In the genomic region with DNA sequence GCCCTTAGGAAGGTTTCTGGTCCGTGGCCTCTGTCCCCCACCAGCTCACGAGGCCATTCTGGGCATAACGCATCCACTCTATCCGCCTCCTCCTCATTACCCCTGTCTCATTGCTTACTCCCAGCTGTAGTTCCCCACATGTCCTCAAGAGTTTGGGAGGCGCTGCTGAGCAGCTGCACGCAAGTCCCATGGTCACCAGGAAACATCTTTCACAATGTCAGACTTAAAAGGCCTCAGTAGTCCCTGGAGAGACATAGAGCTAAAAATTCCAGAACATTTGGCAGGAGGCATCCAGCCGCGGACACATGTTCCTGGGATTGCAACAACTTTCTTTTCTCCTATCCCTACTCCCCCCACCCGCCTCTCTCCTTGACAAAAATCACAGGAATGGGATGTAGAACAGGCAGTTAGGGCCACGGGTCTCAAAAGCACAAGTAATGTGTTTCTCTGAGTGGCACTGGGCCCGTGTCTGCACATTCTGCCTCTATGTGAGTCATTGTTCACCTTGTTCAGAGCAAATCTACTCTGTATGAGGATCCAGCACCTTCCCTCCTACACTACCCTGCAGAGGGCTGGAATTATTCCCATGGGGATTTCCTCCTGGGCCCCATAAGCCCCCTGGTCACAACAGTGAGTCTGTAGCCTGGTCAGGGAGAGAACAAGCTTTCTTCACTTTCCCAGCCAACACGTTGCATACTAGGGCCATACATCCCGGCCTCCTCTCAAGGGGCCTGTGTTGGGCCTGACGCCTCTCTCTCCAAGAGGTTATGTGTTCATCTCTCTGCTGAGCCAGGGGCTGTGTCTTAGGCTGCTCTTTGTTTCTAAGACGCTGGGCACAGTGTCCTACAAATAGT, we compare ENCODE assay signal across 1 cellular context.
TF ChIP-seq lines count a peak whose summit lies in the region.

No MANE protein-coding gene starts in this region.

TF ChIP-seq in K562, 482 proteins besides CTCF, POLR2A, EP300 and RAD21 (continued from another document and continues in another):
- TF ChIP-seq HNRNPK (IDR thresholded peaks at IDR 0.05; ENCODE audit: low read depth, low read length, poor library complexity, severe bottlenecking) (no peak), ELF1 (tag; IDR thresholded peaks at IDR 0.05) (no peak), XRCC5 (IDR thresholded peaks at IDR 0.05; ENCODE audit: low read depth, low read length) (peak; percentile 81; the same call in 1 of the 2 replicates), KLF16 (IDR thresholded peaks at IDR 0.05) (peak; percentile 72; the same call in 1 of the 2 replicates), CEBPB (tag; IDR thresholded peaks at IDR 0.05) (peak; percentile 79), FOXP1 (CRISPR knock-in tag; IDR thresholded peaks at IDR 0.05) (0 out of 2 replicates have a peak, but pooled peaks have one; percentile 15), MEIS2 (IDR thresholded peaks at IDR 0.05; ENCODE audit: partially characterized antibody) (peak; percentile 28), NFXL1 (CRISPR knock-in tag; IDR thresholded peaks at IDR 0.05) (no peak), JUN (IDR thresholded peaks at IDR 0.05; ENCODE audit: borderline replicate concordance, low read depth, low read length) (0 out of 2 replicates have a peak, but pooled peaks have one; percentile 10), JUN (CRISPR knock-in tag; IDR thresholded peaks at IDR 0.05; ENCODE audit: borderline replicate concordance) (no peak), CEBPG (CRISPR knock-in tag; IDR thresholded peaks at IDR 0.05) (peak; percentile 30; the same call in 1 of the 2 replicates), CEBPG (tag; conservative IDR thresholded peaks at IDR 0.05 in 1 of 2, IDR thresholded peaks at IDR 0.05 in 1 of 2) (peak in 1 of 2 experiments; percentile 29; a peak in 1 of 4 replicates), DACH1 (IDR thresholded peaks at IDR 0.05; ENCODE audit: partially characterized antibody) (peak; percentile 12), NEUROD1 (IDR thresholded peaks at IDR 0.05; ENCODE audit: borderline replicate concordance, low read depth, low read length, partially characterized antibody) (peak; percentile 18), RBM22 (IDR thresholded peaks at IDR 0.05; ENCODE audit: low read depth, low read length, poor library complexity, severe bottlenecking) (no peak), FOXA3 (CRISPR knock-in tag; conservative IDR thresholded peaks at IDR 0.05 in 1 of 2, IDR thresholded peaks at IDR 0.05 in 1 of 2) (peak in 1 of 2 experiments; percentile 17; a peak in 1 of 4 replicates), ZNF184 (CRISPR knock-in tag; IDR thresholded peaks at IDR 0.05) (no peak), ATF1 (CRISPR knock-in tag; IDR thresholded peaks at IDR 0.05) (no peak), ATF1 (tag; IDR thresholded peaks at IDR 0.05) (0 out of 2 replicates have a peak, but pooled peaks have one; percentile 10), RCOR1 (IDR thresholded peaks at IDR 0.05; ENCODE audit: borderline replicate concordance in 1 of 2, low read depth in 2 of 2, low read length in 2 of 2) (peak in 1 of 2 experiments; percentile 75; a peak in 2 of 4 replicates), MYC (IDR thresholded peaks at IDR 0.05; ENCODE audit: low read depth, low read length) (peak; percentile 48; the same call in 1 of the 2 replicates), MYC (CRISPR knock-in tag; IDR thresholded peaks at IDR 0.05; ENCODE audit: borderline replicate concordance, low read depth) (no peak), CXXC5 (CRISPR knock-in tag; IDR thresholded peaks at IDR 0.05) (peak; percentile 33; the same call in 1 of the 2 replicates)
- TF ChIP-seq, protein P1, sequence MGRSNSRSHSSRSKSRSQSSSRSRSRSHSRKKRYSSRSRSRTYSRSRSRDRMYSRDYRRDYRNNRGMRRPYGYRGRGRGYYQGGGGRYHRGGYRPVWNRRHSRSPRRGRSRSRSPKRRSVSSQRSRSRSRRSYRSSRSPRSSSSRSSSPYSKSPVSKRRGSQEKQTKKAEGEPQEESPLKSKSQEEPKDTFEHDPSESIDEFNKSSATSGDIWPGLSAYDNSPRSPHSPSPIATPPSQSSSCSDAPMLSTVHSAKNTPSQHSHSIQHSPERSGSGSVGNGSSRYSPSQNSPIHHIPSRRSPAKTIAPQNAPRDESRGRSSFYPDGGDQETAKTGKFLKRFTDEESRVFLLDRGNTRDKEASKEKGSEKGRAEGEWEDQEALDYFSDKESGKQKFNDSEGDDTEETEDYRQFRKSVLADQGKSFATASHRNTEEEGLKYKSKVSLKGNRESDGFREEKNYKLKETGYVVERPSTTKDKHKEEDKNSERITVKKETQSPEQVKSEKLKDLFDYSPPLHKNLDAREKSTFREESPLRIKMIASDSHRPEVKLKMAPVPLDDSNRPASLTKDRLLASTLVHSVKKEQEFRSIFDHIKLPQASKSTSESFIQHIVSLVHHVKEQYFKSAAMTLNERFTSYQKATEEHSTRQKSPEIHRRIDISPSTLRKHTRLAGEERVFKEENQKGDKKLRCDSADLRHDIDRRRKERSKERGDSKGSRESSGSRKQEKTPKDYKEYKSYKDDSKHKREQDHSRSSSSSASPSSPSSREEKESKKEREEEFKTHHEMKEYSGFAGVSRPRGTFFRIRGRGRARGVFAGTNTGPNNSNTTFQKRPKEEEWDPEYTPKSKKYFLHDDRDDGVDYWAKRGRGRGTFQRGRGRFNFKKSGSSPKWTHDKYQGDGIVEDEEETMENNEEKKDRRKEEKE (IDR thresholded peaks at IDR 0.05; ENCODE audit: borderline replicate concordance in 1 of 2, control insufficient read depth in 1 of 2, low read depth in 2 of 2, low read length in 1 of 2): no peak
- TF ChIP-seq, protein P2, sequence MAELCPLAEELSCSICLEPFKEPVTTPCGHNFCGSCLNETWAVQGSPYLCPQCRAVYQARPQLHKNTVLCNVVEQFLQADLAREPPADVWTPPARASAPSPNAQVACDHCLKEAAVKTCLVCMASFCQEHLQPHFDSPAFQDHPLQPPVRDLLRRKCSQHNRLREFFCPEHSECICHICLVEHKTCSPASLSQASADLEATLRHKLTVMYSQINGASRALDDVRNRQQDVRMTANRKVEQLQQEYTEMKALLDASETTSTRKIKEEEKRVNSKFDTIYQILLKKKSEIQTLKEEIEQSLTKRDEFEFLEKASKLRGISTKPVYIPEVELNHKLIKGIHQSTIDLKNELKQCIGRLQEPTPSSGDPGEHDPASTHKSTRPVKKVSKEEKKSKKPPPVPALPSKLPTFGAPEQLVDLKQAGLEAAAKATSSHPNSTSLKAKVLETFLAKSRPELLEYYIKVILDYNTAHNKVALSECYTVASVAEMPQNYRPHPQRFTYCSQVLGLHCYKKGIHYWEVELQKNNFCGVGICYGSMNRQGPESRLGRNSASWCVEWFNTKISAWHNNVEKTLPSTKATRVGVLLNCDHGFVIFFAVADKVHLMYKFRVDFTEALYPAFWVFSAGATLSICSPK (IDR thresholded peaks at IDR 0.05; ENCODE audit: borderline replicate concordance): no peak
- TF ChIP-seq, protein P3, sequence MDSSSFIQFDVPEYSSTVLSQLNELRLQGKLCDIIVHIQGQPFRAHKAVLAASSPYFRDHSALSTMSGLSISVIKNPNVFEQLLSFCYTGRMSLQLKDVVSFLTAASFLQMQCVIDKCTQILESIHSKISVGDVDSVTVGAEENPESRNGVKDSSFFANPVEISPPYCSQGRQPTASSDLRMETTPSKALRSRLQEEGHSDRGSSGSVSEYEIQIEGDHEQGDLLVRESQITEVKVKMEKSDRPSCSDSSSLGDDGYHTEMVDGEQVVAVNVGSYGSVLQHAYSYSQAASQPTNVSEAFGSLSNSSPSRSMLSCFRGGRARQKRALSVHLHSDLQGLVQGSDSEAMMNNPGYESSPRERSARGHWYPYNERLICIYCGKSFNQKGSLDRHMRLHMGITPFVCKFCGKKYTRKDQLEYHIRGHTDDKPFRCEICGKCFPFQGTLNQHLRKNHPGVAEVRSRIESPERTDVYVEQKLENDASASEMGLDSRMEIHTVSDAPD (CRISPR knock-in tag; IDR thresholded peaks at IDR 0.05): no peak
- TF ChIP-seq, protein P4, sequence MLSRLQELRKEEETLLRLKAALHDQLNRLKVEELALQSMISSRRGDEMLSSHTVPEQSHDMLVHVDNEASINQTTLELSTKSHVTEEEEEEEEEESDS (CRISPR knock-in tag; IDR thresholded peaks at IDR 0.05): no peak
- TF ChIP-seq, protein P5, sequence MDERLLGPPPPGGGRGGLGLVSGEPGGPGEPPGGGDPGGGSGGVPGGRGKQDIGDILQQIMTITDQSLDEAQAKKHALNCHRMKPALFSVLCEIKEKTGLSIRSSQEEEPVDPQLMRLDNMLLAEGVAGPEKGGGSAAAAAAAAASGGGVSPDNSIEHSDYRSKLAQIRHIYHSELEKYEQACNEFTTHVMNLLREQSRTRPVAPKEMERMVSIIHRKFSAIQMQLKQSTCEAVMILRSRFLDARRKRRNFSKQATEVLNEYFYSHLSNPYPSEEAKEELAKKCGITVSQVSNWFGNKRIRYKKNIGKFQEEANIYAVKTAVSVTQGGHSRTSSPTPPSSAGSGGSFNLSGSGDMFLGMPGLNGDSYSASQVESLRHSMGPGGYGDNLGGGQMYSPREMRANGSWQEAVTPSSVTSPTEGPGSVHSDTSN (CRISPR knock-in tag; IDR thresholded peaks at IDR 0.05; ENCODE audit: low read depth): no peak
- TF ChIP-seq, protein P5 (tag; conservative IDR thresholded peaks at IDR 0.05; ENCODE audit: low read depth): peak; percentile 51
- TF ChIP-seq, protein P6, sequence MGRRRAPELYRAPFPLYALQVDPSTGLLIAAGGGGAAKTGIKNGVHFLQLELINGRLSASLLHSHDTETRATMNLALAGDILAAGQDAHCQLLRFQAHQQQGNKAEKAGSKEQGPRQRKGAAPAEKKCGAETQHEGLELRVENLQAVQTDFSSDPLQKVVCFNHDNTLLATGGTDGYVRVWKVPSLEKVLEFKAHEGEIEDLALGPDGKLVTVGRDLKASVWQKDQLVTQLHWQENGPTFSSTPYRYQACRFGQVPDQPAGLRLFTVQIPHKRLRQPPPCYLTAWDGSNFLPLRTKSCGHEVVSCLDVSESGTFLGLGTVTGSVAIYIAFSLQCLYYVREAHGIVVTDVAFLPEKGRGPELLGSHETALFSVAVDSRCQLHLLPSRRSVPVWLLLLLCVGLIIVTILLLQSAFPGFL (CRISPR knock-in tag; IDR thresholded peaks at IDR 0.05): no peak
- TF ChIP-seq, protein P7, sequence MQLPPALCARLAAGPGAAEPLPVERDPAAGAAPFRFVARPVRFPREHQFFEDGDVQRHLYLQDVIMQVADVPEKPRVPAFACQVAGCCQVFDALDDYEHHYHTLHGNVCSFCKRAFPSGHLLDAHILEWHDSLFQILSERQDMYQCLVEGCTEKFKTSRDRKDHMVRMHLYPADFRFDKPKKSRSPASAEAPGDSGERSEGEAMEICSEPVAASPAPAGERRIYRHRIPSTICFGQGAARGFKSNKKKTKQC (CRISPR knock-in tag; IDR thresholded peaks at IDR 0.05): no peak
- TF ChIP-seq, protein P8, sequence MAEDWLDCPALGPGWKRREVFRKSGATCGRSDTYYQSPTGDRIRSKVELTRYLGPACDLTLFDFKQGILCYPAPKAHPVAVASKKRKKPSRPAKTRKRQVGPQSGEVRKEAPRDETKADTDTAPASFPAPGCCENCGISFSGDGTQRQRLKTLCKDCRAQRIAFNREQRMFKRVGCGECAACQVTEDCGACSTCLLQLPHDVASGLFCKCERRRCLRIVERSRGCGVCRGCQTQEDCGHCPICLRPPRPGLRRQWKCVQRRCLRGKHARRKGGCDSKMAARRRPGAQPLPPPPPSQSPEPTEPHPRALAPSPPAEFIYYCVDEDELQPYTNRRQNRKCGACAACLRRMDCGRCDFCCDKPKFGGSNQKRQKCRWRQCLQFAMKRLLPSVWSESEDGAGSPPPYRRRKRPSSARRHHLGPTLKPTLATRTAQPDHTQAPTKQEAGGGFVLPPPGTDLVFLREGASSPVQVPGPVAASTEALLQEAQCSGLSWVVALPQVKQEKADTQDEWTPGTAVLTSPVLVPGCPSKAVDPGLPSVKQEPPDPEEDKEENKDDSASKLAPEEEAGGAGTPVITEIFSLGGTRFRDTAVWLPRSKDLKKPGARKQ (CRISPR knock-in tag; IDR thresholded peaks at IDR 0.05): no peak
- TF ChIP-seq, protein P9, sequence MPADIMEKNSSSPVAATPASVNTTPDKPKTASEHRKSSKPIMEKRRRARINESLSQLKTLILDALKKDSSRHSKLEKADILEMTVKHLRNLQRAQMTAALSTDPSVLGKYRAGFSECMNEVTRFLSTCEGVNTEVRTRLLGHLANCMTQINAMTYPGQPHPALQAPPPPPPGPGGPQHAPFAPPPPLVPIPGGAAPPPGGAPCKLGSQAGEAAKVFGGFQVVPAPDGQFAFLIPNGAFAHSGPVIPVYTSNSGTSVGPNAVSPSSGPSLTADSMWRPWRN (IDR thresholded peaks at IDR 0.05; ENCODE audit: low read depth): no peak
- TF ChIP-seq, protein P10, sequence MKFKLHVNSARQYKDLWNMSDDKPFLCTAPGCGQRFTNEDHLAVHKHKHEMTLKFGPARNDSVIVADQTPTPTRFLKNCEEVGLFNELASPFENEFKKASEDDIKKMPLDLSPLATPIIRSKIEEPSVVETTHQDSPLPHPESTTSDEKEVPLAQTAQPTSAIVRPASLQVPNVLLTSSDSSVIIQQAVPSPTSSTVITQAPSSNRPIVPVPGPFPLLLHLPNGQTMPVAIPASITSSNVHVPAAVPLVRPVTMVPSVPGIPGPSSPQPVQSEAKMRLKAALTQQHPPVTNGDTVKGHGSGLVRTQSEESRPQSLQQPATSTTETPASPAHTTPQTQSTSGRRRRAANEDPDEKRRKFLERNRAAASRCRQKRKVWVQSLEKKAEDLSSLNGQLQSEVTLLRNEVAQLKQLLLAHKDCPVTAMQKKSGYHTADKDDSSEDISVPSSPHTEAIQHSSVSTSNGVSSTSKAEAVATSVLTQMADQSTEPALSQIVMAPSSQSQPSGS (CRISPR knock-in tag; IDR thresholded peaks at IDR 0.05): no peak
- TF ChIP-seq, protein P11, sequence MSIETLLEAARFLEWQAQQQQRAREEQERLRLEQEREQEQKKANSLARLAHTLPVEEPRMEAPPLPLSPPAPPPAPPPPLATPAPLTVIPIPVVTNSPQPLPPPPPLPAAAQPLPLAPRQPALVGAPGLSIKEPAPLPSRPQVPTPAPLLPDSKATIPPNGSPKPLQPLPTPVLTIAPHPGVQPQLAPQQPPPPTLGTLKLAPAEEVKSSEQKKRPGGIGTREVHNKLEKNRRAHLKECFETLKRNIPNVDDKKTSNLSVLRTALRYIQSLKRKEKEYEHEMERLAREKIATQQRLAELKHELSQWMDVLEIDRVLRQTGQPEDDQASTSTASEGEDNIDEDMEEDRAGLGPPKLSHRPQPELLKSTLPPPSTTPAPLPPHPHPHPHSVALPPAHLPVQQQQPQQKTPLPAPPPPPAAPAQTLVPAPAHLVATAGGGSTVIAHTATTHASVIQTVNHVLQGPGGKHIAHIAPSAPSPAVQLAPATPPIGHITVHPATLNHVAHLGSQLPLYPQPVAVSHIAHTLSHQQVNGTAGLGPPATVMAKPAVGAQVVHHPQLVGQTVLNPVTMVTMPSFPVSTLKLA (conservative IDR thresholded peaks at IDR 0.05): 0 out of 4 replicates have a peak, but pooled peaks have one; percentile 17 to 32
- TF ChIP-seq, protein P12, sequence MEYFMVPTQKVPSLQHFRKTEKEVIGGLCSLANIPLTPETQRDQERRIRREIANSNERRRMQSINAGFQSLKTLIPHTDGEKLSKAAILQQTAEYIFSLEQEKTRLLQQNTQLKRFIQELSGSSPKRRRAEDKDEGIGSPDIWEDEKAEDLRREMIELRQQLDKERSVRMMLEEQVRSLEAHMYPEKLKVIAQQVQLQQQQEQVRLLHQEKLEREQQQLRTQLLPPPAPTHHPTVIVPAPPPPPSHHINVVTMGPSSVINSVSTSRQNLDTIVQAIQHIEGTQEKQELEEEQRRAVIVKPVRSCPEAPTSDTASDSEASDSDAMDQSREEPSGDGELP (CRISPR knock-in tag; IDR thresholded peaks at IDR 0.05; ENCODE audit: borderline replicate concordance): peak; percentile 43; the same call in 1 of the 2 replicates
